Comparison of ENCODE assay signal across 40 cellular contexts in genomic region chr1:55793856-55794255, GRCh38.
"Had no signal": no experiment of that assay in that cellular context is flagged by ENCODE, and none has a peak within 500 bp of the region (broad histone marks: within the 10 kb centered on the region; RNA-seq: fewer than 3 reads in every experiment).

No MANE protein-coding gene starts in this region.

- H3K36me3 Mint-ChIP-seq: activated naive CD4-positive, alpha-beta T cell treated with anti-CD3 and anti-CD28 coated beads, Interleukin-2, amount 10 ng/mL, durations not matched to agents 7 days and 5 days; activated naive CD4-positive, alpha-beta T cell treated with anti-CD3 and anti-CD28 coated beads, Interleukin-2, amount 50 U/mL, for 24 hours; activated naive CD4-positive, alpha-beta T cell treated with anti-CD3 and anti-CD28 coated beads, Interleukin-2, amount 50 U/mL, for 72 hours; activated naive CD8-positive, alpha-beta T cell; activated naive CD8-positive, alpha-beta T cell treated with anti-CD3 and anti-CD28 coated beads for 36 hours; activated naive CD8-positive, alpha-beta T cell treated with anti-CD3 and anti-CD28 coated beads, Interleukin-2, amount 10 ng/mL, durations not matched to agents 7 days and 5 days; brain had no signal

- FAIRE-seq: astrocyte, bronchial epithelial cell had no signal

- ATAC-seq: activated naive CD4-positive, alpha-beta T cell treated with anti-CD3 and anti-CD28 coated beads, Interleukin-2, amount 50 U/mL, for 72 hours; activated naive CD8-positive, alpha-beta T cell treated with anti-CD3 and anti-CD28 coated beads, Interleukin-2, amount 50 U/mL, for 24 hours; activated T-cell treated with anti-CD3 and anti-CD28 coated beads, Interleukin-2, amount 50 U/mL, for 4 hours; activated T-cell treated with anti-CD3 and anti-CD28 coated beads, Interleukin-2, amount 50 U/mL, for 72 hours; activated T-helper 17 cell treated with anti-CD3 and anti-CD28 coated beads, Interleukin-2, amount 50 U/mL, for 72 hours; body of pancreas had no signal

- H3K4me3 ChIP-seq: adrenal gland, ascending aorta, body of pancreas, breast epithelium, cardiac muscle cell had no signal

- H3K4me3 Mint-ChIP-seq: activated naive CD4-positive, alpha-beta T cell treated with anti-CD3 and anti-CD28 coated beads for 36 hours; activated naive CD4-positive, alpha-beta T cell treated with anti-CD3 and anti-CD28 coated beads, Interleukin-2, amount 10 ng/mL, durations not matched to agents 7 days and 5 days; activated naive CD4-positive, alpha-beta T cell treated with anti-CD3 and anti-CD28 coated beads, Interleukin-2, amount 50 U/mL, for 24 hours; activated naive CD8-positive, alpha-beta T cell; activated naive CD8-positive, alpha-beta T cell treated with anti-CD3 and anti-CD28 coated beads for 36 hours; activated naive CD8-positive, alpha-beta T cell treated with anti-CD3 and anti-CD28 coated beads, Interleukin-2, amount 10 ng/mL, durations not matched to agents 7 days and 5 days; activated naive CD8-positive, alpha-beta T cell treated with anti-CD3 and anti-CD28 coated beads, Interleukin-2, amount 50 U/mL, for 24 hours; activated T-cell treated with anti-CD3 and anti-CD28 coated beads, Interleukin-2, amount 50 U/mL, for 24 hours; activated T-cell treated with anti-CD3 and anti-CD28 coated beads, Interleukin-2, amount 50 U/mL, for 4 hours; activated T-cell treated with anti-CD3 and anti-CD28 coated beads, Interleukin-2, amount 50 U/mL, for 72 hours; activated T-helper 1 cell treated with anti-CD3 and anti-CD28 coated beads, Interleukin-12 subunit alpha, Interleukin-12 subunit beta, Interleukin-2, Interleukin-4 antibody, amounts not matched to agents 30 ng/mL and 10 ng/mL and 1 ng/mL, durations not matched to agents 14 hours and 24 hours and 36 hours; activated T-helper 17 cell treated with anti-CD3 and anti-CD28 coated beads, Interleukin-2, amount 50 U/mL, for 72 hours; brain; central memory CD8-positive, alpha-beta T cell had no signal

- H3K27me3 Mint-ChIP-seq: activated naive CD4-positive, alpha-beta T cell treated with anti-CD3 and anti-CD28 coated beads, Interleukin-2, amount 10 ng/mL, durations not matched to agents 7 days and 5 days; activated naive CD8-positive, alpha-beta T cell treated with anti-CD3 and anti-CD28 coated beads, Interleukin-2, amount 10 ng/mL, durations not matched to agents 7 days and 5 days; activated T-cell treated with anti-CD3 and anti-CD28 coated beads, Interleukin-2, amount 50 U/mL, for 24 hours; activated T-helper 17 cell treated with anti-CD3 and anti-CD28 coated beads, Interleukin-2, amount 50 U/mL, for 72 hours had no signal

- DNase-seq: activated effector memory CD4-positive, alpha-beta T cell treated with anti-CD3 and anti-CD28 coated beads, Interleukin-2, amount 50 U/mL, for 16 hours; activated effector memory CD4-positive, alpha-beta T cell treated with Interleukin-2 at 50 U/mL for 16 hours; activated gamma-delta T cell; activated gamma-delta T cell treated with Interleukin-2 at 50 U/mL for 16 hours; activated naive CD4-positive, alpha-beta T cell; activated naive CD4-positive, alpha-beta T cell treated with anti-CD3 and anti-CD28 coated beads for 36 hours; activated naive CD4-positive, alpha-beta T cell treated with anti-CD3 and anti-CD28 coated beads, Interleukin-2, amount 10 ng/mL, durations not matched to agents 7 days and 5 days; activated naive CD4-positive, alpha-beta T cell treated with anti-CD3 and anti-CD28 coated beads, Interleukin-2, amount 50 U/mL, for 16 hours; activated naive CD4-positive, alpha-beta T cell treated with Interleukin-2 at 50 U/mL for 16 hours; activated naive CD8-positive, alpha-beta T cell treated with anti-CD3 and anti-CD28 coated beads for 36 hours; activated naive CD8-positive, alpha-beta T cell treated with anti-CD3 and anti-CD28 coated beads, Interleukin-2, amount 10 ng/mL, durations not matched to agents 7 days and 5 days; activated naive CD8-positive, alpha-beta T cell treated with anti-CD3 and anti-CD28 coated beads, Interleukin-2, amount 50 U/mL, for 24 hours; activated T-cell treated with anti-CD3 and anti-CD28 coated beads, Interleukin-2, amount 50 U/mL, for 1 hour; activated T-cell treated with anti-CD3 and anti-CD28 coated beads, Interleukin-2, amount 50 U/mL, for 24 hours; activated T-cell treated with anti-CD3 and anti-CD28 coated beads, Interleukin-2, amount 50 U/mL, for 4 hours; activated T-cell treated with anti-CD3 and anti-CD28 coated beads, Interleukin-2, amount 50 U/mL, for 48 hours; activated T-cell treated with anti-CD3 and anti-CD28 coated beads, Interleukin-2, amount 50 U/mL, for 72 hours; adrenal gland; amniotic stem cell; amygdala; anterior cingulate cortex; aorta; body of pancreas; brain microvascular endothelial cell; caudate nucleus; central memory CD4-positive, alpha-beta T cell; cerebellar nuclear complex had no signal

- H3K4me1 Mint-ChIP-seq: activated naive CD4-positive, alpha-beta T cell treated with anti-CD3 and anti-CD28 coated beads, Interleukin-2, amount 10 ng/mL, durations not matched to agents 7 days and 5 days; activated naive CD4-positive, alpha-beta T cell treated with anti-CD3 and anti-CD28 coated beads, Interleukin-2, amount 50 U/mL, for 24 hours; activated naive CD8-positive, alpha-beta T cell treated with anti-CD3 and anti-CD28 coated beads for 36 hours; activated naive CD8-positive, alpha-beta T cell treated with anti-CD3 and anti-CD28 coated beads, Interleukin-2, amount 10 ng/mL, durations not matched to agents 7 days and 5 days; activated naive CD8-positive, alpha-beta T cell treated with anti-CD3 and anti-CD28 coated beads, Interleukin-2, amount 50 U/mL, for 24 hours; activated T-helper 17 cell treated with anti-CD3 and anti-CD28 coated beads, Interleukin-2, amount 50 U/mL, for 72 hours; brain; central memory CD8-positive, alpha-beta T cell had no signal

- H3K4me1 ChIP-seq: adrenal gland, ascending aorta, body of pancreas, breast epithelium had no signal

- H3K27me3 ChIP-seq: adrenal gland, ascending aorta, body of pancreas, brain microvascular endothelial cell, breast epithelium, cardiac muscle cell had no signal

- H3K9me3 ChIP-seq: adrenal gland, ascending aorta, body of pancreas, breast epithelium had no signal

- H3K27ac ChIP-seq: adrenal gland, ascending aorta, body of pancreas, brain microvascular endothelial cell, breast epithelium, cardiac muscle cell had no signal

- H3K9me3 Mint-ChIP-seq: activated naive CD4-positive, alpha-beta T cell treated with anti-CD3 and anti-CD28 coated beads, Interleukin-2, amount 10 ng/mL, durations not matched to agents 7 days and 5 days; activated T-helper 1 cell treated with anti-CD3 and anti-CD28 coated beads, Interleukin-12 subunit alpha, Interleukin-12 subunit beta, Interleukin-2, Interleukin-4 antibody, amounts not matched to agents 30 ng/mL and 10 ng/mL and 1 ng/mL, durations not matched to agents 14 hours and 24 hours and 36 hours had no signal

- H3K36me3 ChIP-seq: adrenal gland, ascending aorta, brain microvascular endothelial cell, breast epithelium, cardiac muscle cell had no signal

- H3K27ac Mint-ChIP-seq: activated naive CD4-positive, alpha-beta T cell treated with anti-CD3 and anti-CD28 coated beads for 36 hours; activated naive CD4-positive, alpha-beta T cell treated with anti-CD3 and anti-CD28 coated beads, Interleukin-2, amount 10 ng/mL, durations not matched to agents 7 days and 5 days; activated naive CD4-positive, alpha-beta T cell treated with anti-CD3 and anti-CD28 coated beads, Interleukin-2, amount 50 U/mL, for 24 hours; activated naive CD4-positive, alpha-beta T cell treated with anti-CD3 and anti-CD28 coated beads, Interleukin-2, amount 50 U/mL, for 72 hours; activated naive CD8-positive, alpha-beta T cell; activated naive CD8-positive, alpha-beta T cell treated with anti-CD3 and anti-CD28 coated beads for 36 hours; activated naive CD8-positive, alpha-beta T cell treated with anti-CD3 and anti-CD28 coated beads, Interleukin-2, amount 10 ng/mL, durations not matched to agents 7 days and 5 days; activated naive CD8-positive, alpha-beta T cell treated with anti-CD3 and anti-CD28 coated beads, Interleukin-2, amount 50 U/mL, for 24 hours; activated T-cell treated with anti-CD3 and anti-CD28 coated beads, Interleukin-2, amount 50 U/mL, for 24 hours; activated T-cell treated with anti-CD3 and anti-CD28 coated beads, Interleukin-2, amount 50 U/mL, for 72 hours; activated T-helper 1 cell treated with anti-CD3 and anti-CD28 coated beads, Interleukin-12 subunit alpha, Interleukin-12 subunit beta, Interleukin-2, Interleukin-4 antibody, amounts not matched to agents 30 ng/mL and 10 ng/mL and 1 ng/mL, durations not matched to agents 14 hours and 24 hours and 36 hours; activated T-helper 17 cell treated with anti-CD3 and anti-CD28 coated beads, Interleukin-2, amount 50 U/mL, for 72 hours; activated T-helper 2 cell treated with anti-CD3 and anti-CD28 coated beads, Interferon-gamma antibody, Interleukin-2, Interleukin-4, amounts not matched to agents 10 μg/mL and 5 μg/mL and 100 μg/mL, durations not matched to agents 14 hours and 24 hours and 36 hours; brain had no signal
